ENCODE assay signal across 8 cellular contexts in the genomic region with DNA sequence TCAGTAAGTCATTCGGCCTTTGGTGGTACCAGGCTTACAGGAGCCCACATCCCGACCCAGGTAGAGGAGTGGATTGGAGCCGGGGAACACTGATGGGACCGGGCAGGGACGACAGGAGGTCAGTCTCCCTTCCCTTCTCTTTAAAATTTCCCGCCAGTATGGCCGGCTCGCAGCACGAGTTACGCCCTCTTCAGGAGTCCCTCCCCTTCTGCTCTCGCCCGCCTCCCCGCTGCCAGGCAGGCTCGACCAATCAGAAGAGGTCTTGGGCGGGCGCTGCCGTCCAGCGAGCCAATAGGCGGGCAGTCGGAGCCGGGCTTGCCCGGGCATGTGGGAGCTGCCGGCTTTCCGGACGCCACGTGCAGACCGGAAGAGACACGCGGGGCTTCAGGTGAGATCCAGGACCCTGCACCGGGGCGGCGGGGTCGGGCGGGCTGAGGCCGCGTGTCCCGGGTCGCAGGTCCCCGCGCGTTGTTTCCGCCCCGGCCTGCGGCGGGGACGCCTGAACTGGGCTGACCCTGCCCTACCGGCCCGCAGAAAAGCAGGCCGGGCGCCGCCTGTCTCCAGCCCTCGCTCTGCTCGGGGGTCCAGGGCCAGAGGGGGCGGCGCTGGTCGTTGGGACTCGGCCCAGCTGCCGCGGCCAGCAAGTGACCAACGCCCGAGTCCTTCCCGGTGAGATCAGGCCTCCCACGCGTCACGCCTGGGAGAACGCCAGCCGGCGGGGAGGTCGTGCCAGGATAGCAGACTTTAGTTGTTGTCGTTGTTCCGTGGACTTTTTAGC. TPM values are rescaled to one million over a fixed set of nuclear protein-coding genes. Genes with fewer than 3 reads are reported as not detected.
DNase-seq lines count a peak whose midpoint lies in the region; ATAC-seq and TF ChIP-seq lines count a peak whose summit lies in the region.

A gene with protein sequence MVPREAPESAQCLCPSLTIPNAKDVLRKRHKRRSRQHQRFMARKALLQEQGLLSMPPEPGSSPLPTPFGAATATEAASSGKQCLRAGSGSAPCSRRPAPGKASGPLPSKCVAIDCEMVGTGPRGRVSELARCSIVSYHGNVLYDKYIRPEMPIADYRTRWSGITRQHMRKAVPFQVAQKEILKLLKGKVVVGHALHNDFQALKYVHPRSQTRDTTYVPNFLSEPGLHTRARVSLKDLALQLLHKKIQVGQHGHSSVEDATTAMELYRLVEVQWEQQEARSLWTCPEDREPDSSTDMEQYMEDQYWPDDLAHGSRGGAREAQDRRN (plus strand): TSS at position 346 of the 778 bp plus-strand sequence. CDS start 4,870 bp downstream, outside the sequence.

- TF ChIP-seq CTCF in PC-3 (conservative IDR thresholded peaks at IDR 0.05; ENCODE audit: low read depth, low read length): no peak

- DNase-seq in DMS53 (lab: John Stamatoyannopoulos, UW) (peak; percentile 97), PC-3 (peak; percentile 95), activated T-cell treated with anti-CD3 and anti-CD28 coated beads for 4 hours (peak; percentile 92), epithelial cell of prostate (ENCODE audit: low read depth, low spot score) (peak; percentile 81), mucosa of gallbladder (ENCODE audit: low spot score) (peak; percentile 97)
- DNase-seq in Jurkat, Clone E6-1 (ENCODE audit: low read depth, low spot score): peak; percentile 91
- peak; percentile 92 for DNase-seq in stimulated activated CD8-positive, alpha-beta memory T cell treated with anti-CD3 and anti-CD28 coated beads, Interleukin-4, amount 100 ng/mL, for 24 hours (ENCODE audit: low read depth)

- H4K20me1 ChIP-seq in PC-3 (ENCODE audit: low read length): peaks cover 11% of the 10 kb centered on the region; the same call in 1 of the 2 replicates

- peak within 1 kb of the TSS; percentile 98 for H3K27ac ChIP-seq in PC-3 (ENCODE audit: low read length)
- peak within 1 kb of the TSS; percentile 96 for H3K27ac ChIP-seq in epithelial cell of prostate

- H3K9me2 ChIP-seq in PC-3 (replicated peaks; ENCODE audit: low read length): no peaks in the 10 kb centered on the region

- peak within 1 kb of the TSS; percentile 99 for H3K4me2 ChIP-seq in PC-3 (ENCODE audit: low read length)

- intact Hi-C loops in PC-3 (cut with micrococcal nuclease): loop anchor here (1.0 to 10.0 kb wide), 2 partner anchors 75 to 214 kb away; partner anchors contain the start of gene DET1

- H3K9ac ChIP-seq in PC-3 (ENCODE audit: low read length): peak within 1 kb of the TSS; percentile 100

- peaks cover 12% of the 10 kb centered on the region for H3K36me3 ChIP-seq in PC-3 (ENCODE audit: low read depth, low read length)

- no peaks in the 10 kb centered on the region for H3K9me3 ChIP-seq in PC-3 (ENCODE audit: low read length)

- peaks cover 40% of the 10 kb centered on the region for H3K4me1 ChIP-seq in PC-3 (ENCODE audit: insufficient read depth, low read length)

- no TSS peak for BruUV-seq in PC-3 (replicated peaks; lab: Mats Ljungman, UMichigan)

- peak within 1 kb of the TSS; percentile 84 for H2AFZ ChIP-seq in PC-3 (ENCODE audit: low read length)

- ATAC-seq in GM21717 (IDR thresholded peaks at IDR 0.05; ENCODE audit: unreplicated experiment) (peak; percentile 93), PC-3 (peak; percentile 77)

- H3F3A ChIP-seq in PC-3 (ENCODE audit: low read length, unreplicated experiment): no peaks in the 10 kb centered on the region

- POLR2A ChIA-PET in PC-3 (lab: Charles Lee; ENCODE audit: unreplicated experiment): no interaction called here

- H3K27me3 ChIP-seq in PC-3 (ENCODE audit: low read length): no peaks in the 10 kb centered on the region

- H3K4me3 ChIP-seq in Jurkat, Clone E6-1 (ENCODE audit: low read length): peak within 1 kb of the TSS; percentile 95
- H3K4me3 ChIP-seq in PC-3 (ENCODE audit: low read length): peak within 1 kb of the TSS; percentile 90

- CTCF ChIA-PET in PC-3 (lab: Charles Lee): no interaction called here

- H3K79me2 ChIP-seq in PC-3 (ENCODE audit: low read length): peaks cover 49% of the 10 kb centered on the region

RNA-seq across cellular contexts. Expression of the gene that starts here (rescaled TPM):
- 27.5 TPM for polyA plus RNA-seq in Jurkat, Clone E6-1 (2012; ENCODE audit: insufficient read depth, insufficient read length)
- 81.3 and 98.7 TPM in 2 replicates for total RNA-seq in PC-3 (2014; rRNA removed)
- total RNA-seq in mucosa of gallbladder: 34.4 TPM

Comparison
In these comparisons a context has a peak if more than half of its experiments do, and no peak if none do; other contexts are left out.
1. Peak in every context shown above with its lines: DNase-seq, ATAC-seq, H3K4me3 ChIP-seq and H3K27ac ChIP-seq.